17 cellular contexts compared by ENCODE assay signal in the genomic region with DNA sequence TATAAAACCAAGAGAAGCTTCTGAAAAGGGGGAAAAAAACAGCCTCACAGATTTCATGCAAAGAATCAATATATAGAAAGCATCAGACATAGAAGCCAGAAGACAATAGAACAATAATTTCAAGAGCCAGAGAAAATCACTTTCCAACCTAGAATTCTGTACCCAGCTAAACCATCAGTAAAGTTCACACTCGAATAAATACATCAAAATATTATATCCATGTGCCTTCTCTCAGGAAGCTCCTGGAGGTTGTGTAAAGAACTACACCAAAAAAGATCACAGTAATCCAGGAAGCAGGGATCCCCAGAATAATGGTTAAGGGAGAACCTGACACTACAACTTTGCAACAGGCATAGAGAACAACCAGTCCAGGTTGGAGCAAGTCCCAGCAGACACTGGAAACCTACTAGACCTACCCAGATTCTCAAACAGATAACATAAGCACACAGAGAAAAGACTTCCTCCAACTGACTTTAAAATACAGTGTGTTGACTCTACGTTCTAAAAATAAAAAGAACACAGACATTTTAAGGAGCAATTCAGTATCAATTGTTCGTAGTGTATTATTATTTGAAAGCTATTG.
DNase-seq lines count a peak whose midpoint lies in the region; ATAC-seq and TF ChIP-seq lines count a peak whose summit lies in the region.
"Had no signal": no experiment of that assay in that cellular context is flagged by ENCODE, and none has a peak within 500 bp of the region (broad histone marks: within the 10 kb centered on the region; RNA-seq: fewer than 3 reads in every experiment).

No MANE protein-coding gene starts in this region.

- H3K27me3 ChIP-seq in AG04450 (ENCODE audit: control insufficient read depth, insufficient read depth, low read length) (peaks cover 13% of the 10 kb centered on the region), PC-9 (ENCODE audit: insufficient read depth, low read depth) (peaks cover 27% of the 10 kb centered on the region)
- H3K27me3 ChIP-seq: testis had no signal

- no peaks in the 10 kb centered on the region for H3K9me2 ChIP-seq in PC-9 (ENCODE audit: insufficient read depth)

- H3F3A ChIP-seq in PC-9 (ENCODE audit: insufficient read depth, low read depth), result no peaks in the 10 kb centered on the region

- intact Hi-C loops in PC-9 (cut with micrococcal nuclease; ENCODE audit: unreplicated experiment), result no loop called here

- ATAC-seq in HG02642 (IDR thresholded peaks at IDR 0.05; ENCODE audit: poor library complexity, unreplicated experiment), result no peak
- ATAC-seq in HG03039 (IDR thresholded peaks at IDR 0.05; ENCODE audit: unreplicated experiment), result no peak
- ATAC-seq: activated CD4-positive, CD25-positive, alpha-beta regulatory T cell treated with anti-CD3 and anti-CD28 coated beads, Interleukin-2, amount 50 U/mL, for 24 hours; gastroesophageal sphincter had no signal

- no peak overlapping the region for H3K4me2 ChIP-seq in PC-9

- H3K4me3 ChIP-seq in AG04450 (ENCODE audit: low read depth, low read length) (no peak overlapping the region), PC-9 (no peak overlapping the region), fibroblast of pulmonary artery (replicated peaks; ENCODE audit: low read depth, low read length) (no peak overlapping the region)
- H3K4me3 ChIP-seq: gastroesophageal sphincter, spleen, testis had no signal

- TF ChIP-seq CTCF in AG04450 (IDR thresholded peaks at IDR 0.05; ENCODE audit: low read depth, low read length), result peak; percentile 36
- 0 out of 3 replicates have a peak, but pooled peaks have one; percentile 1 for TF ChIP-seq CTCF in GM12872 (IDR thresholded peaks at IDR 0.05; ENCODE audit: insufficient read depth, low read depth, low read length)
- TF ChIP-seq CTCF in PC-9 (conservative IDR thresholded peaks at IDR 0.05), result peak; percentile 35
- peak; percentile 21 for TF ChIP-seq CTCF in fibroblast of pulmonary artery (IDR thresholded peaks at IDR 0.05; ENCODE audit: low read length, missing control alignments)

- no peak overlapping the region for H3K27ac ChIP-seq in AG04450 (ENCODE audit: low read depth, low read length)
- no peak overlapping the region for H3K27ac ChIP-seq in PC-9
- H3K27ac ChIP-seq: gastroesophageal sphincter, spleen, testis had no signal

- CTCF ChIA-PET in AG04450 (lab: Charles Lee), result interaction anchor here (1.1 to 1.2 kb wide), 2 partner anchors 10 to 16 kb away, joined by 3 to 4 read pairs; no protein-coding TSS in a partner anchor
- CTCF ChIA-PET in PC-9 (lab: Charles Lee), result no interaction called here

- no peaks in the 10 kb centered on the region for H3K4me1 ChIP-seq in PC-9 (replicated peaks; ENCODE audit: insufficient read depth)
- H3K4me1 ChIP-seq: gastroesophageal sphincter, spleen, testis had no signal

- no peaks in the 10 kb centered on the region for H3K79me2 ChIP-seq in PC-9 (ENCODE audit: low read depth)

- no TSS peak for BruUV-seq in PC-9 (replicated peaks; lab: Mats Ljungman, UMichigan)

- DNase-seq in AG04450 (ENCODE audit: low read depth, low spot score) (no peak), PC-9 (no peak), fibroblast of pulmonary artery (ENCODE audit: low read depth) (no peak), midbrain (lab: John Stamatoyannopoulos, UW) (no peak), ecto neural progenitor cell (ENCODE audit: low spot score) (no peak)
- DNase-seq: activated gamma-delta T cell; GDM1; NCI-H1694; NCI-H345; NK-92 treated with Interleukin-12 subunit alpha and Interleukin-12 subunit beta, amount 100 ng/mL, for 24 hours; spleen; testis had no signal

- POLR2A ChIA-PET in AG04450 (lab: Yijun Ruan, JAX) (no interaction called here), PC-9 (lab: Charles Lee; ENCODE audit: unreplicated experiment) (no interaction called here)

- H3K36me3 ChIP-seq in PC-9 (ENCODE audit: low read depth), result no peaks in the 10 kb centered on the region
- H3K36me3 ChIP-seq: gastroesophageal sphincter, spleen had no signal

- no peaks in the 10 kb centered on the region; the same call in 1 of the 2 replicates for H3K9me3 ChIP-seq in AG04450 (ENCODE audit: control insufficient read depth, insufficient read depth, low read length)
- no peaks in the 10 kb centered on the region for H3K9me3 ChIP-seq in PC-9 (ENCODE audit: insufficient read depth, low read depth)
- H3K9me3 ChIP-seq: gastroesophageal sphincter, spleen, testis had no signal

- no peaks in the 10 kb centered on the region for H4K20me1 ChIP-seq in PC-9 (ENCODE audit: insufficient read depth)

- no peak overlapping the region for H2AFZ ChIP-seq in PC-9
